Comparison of ENCODE assay signal across 8 cellular contexts in the genomic region with DNA sequence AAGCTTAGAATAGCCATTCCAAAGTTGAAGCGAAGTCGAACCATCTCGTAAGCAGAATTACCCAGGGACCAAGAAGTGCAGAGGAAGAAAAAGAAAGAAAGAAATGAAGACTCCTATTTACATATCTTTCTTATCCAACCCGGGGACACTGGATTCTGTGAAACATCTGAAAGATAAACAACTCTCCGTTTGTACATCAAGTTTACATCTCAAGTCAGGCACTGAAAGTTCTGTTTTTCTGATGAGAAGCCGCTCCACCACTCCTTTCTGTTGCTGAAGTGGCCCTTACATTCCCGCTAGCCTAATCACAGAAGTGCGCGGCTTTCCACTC. TPM values are rescaled to one million over a fixed set of nuclear protein-coding genes. Genes with fewer than 3 reads are reported as not detected.
DNase-seq lines count a peak whose midpoint lies in the region; ATAC-seq and TF ChIP-seq lines count a peak whose summit lies in the region.

No MANE protein-coding gene starts in this region.

- H3K27ac ChIP-seq in left ventricle myocardium inferior (replicated peaks) (peak overlapping the region; percentile 98), mesendoderm (ENCODE audit: low read depth, low read length) (no peak overlapping the region), vagina (peak overlapping the region; percentile 94)

- H3K4me3 ChIP-seq in left ventricle myocardium inferior (peak overlapping the region; percentile 80), mesendoderm (ENCODE audit: low read length) (peak overlapping the region; percentile 88), vagina (peak overlapping the region; percentile 64 to 71)

- peaks cover 13% of the 10 kb centered on the region for H3K27me3 Mint-ChIP-seq in brain

- peak overlapping the region; percentile 94 to 100 (median 99) for H3K4me3 Mint-ChIP-seq in brain

- WGBS in mesendoderm (ENCODE audit: extremely low coverage, insufficient coverage, low lambda C conversion rate) = no CpG with 5 or more reads among the region's 9 CpGs

- peaks cover 19% of the 10 kb centered on the region for H3K79me2 ChIP-seq in mesendoderm (ENCODE audit: control insufficient read depth, insufficient read depth, low read length)

- H3K79me1 ChIP-seq in mesendoderm (ENCODE audit: low read length) = no peaks in the 10 kb centered on the region

- H3K23ac ChIP-seq in mesendoderm (ENCODE audit: low read length) = no peak overlapping the region

- H3K36me3 ChIP-seq in left ventricle myocardium inferior = peaks cover 13% of the 10 kb centered on the region
- no peaks in the 10 kb centered on the region for H3K36me3 ChIP-seq in mesendoderm (ENCODE audit: control insufficient read depth, insufficient read depth, low read length)
- H3K36me3 ChIP-seq in vagina = no peaks in the 10 kb centered on the region

- no peak overlapping the region for H2BK5ac ChIP-seq in mesendoderm (ENCODE audit: low read length)

- no peak overlapping the region for H3K4ac ChIP-seq in mesendoderm (ENCODE audit: low read depth, low read length)

- peak overlapping the region; percentile 87 for H3K56ac ChIP-seq in mesendoderm (ENCODE audit: low read length)

- H2BK15ac ChIP-seq in mesendoderm (replicated peaks; ENCODE audit: low read depth) = no peak overlapping the region

- H3K9ac ChIP-seq in mesendoderm (ENCODE audit: low read length) = peak overlapping the region; percentile 89

- H3K27me3 ChIP-seq in left ventricle myocardium inferior (ENCODE audit: low read depth) (no peaks in the 10 kb centered on the region), mesendoderm (ENCODE audit: insufficient read depth, low read length, poor library complexity) (no peaks in the 10 kb centered on the region), vagina (no peaks in the 10 kb centered on the region)

- no peak overlapping the region for H3K18ac ChIP-seq in mesendoderm (ENCODE audit: low read length)

- H3K36me3 Mint-ChIP-seq in brain = peaks cover 40% of the 10 kb centered on the region

- H4K8ac ChIP-seq in mesendoderm (ENCODE audit: low read depth, low read length) = no peak overlapping the region

- no peak for DNase-seq in left ventricle myocardium inferior
- no peak for DNase-seq in Right ventricle myocardium inferior (ENCODE audit: missing footprints)
- DNase-seq in mesendoderm = no peak
- DNase-seq in vagina (ENCODE audit: extremely low spot score in 2 of 2) = no peak
- DNase-seq in NCI-H226 = no peak
- no peak for DNase-seq in NCI-H1105 (lab: John Stamatoyannopoulos, UW)
- no peak for DNase-seq in NCI-H2029 treated with DMSO at 0.1 percent for 48 hours (lab: John Stamatoyannopoulos, UW)

- H3K4me1 ChIP-seq in left ventricle myocardium inferior (peaks cover 65% of the 10 kb centered on the region), mesendoderm (ENCODE audit: control insufficient read depth, low read depth, low read length) (no peaks in the 10 kb centered on the region), vagina (peaks cover 48% of the 10 kb centered on the region)

- H3K9me3 ChIP-seq in left ventricle myocardium inferior (replicated peaks) (no peaks in the 10 kb centered on the region), vagina (no peaks in the 10 kb centered on the region)

- peaks cover 0 to 2% (median 0%) of the 10 kb centered on the region in 5 experiments for H3K9me3 Mint-ChIP-seq in brain

- intact Hi-C loops in left ventricle myocardium inferior (cut with micrococcal nuclease) = no loop called here
- intact Hi-C loops in Right ventricle myocardium inferior (cut with DNase I) = loop anchor here (5.0 to 10.0 kb wide), 2 partner anchors 115 to 202 kb away; no protein-coding TSS in a partner anchor
- intact Hi-C loops in vagina (cut with DNase I) = no loop called here

- no peak for TF ChIP-seq POLR2A in vagina (IDR thresholded peaks at IDR 0.05)

- no peak overlapping the region for H2BK120ac ChIP-seq in mesendoderm (ENCODE audit: low read depth, low read length)

- no peak overlapping the region for H4K5ac ChIP-seq in mesendoderm (ENCODE audit: low read length)

- peak overlapping the region; percentile 82 for H3K4me2 ChIP-seq in mesendoderm (ENCODE audit: low read length)

- no peak overlapping the region for H2AK5ac ChIP-seq in mesendoderm (ENCODE audit: low read length)

- H3K27ac Mint-ChIP-seq in brain = peak overlapping the region; percentile 99 to 100 (median 100)

- no peak for TF ChIP-seq CTCF in left ventricle myocardium inferior (IDR thresholded peaks at IDR 0.05; ENCODE audit: borderline replicate concordance)
- no peak for TF ChIP-seq CTCF in brain (conservative IDR thresholded peaks at IDR 0.05)
- no peak for TF ChIP-seq CTCF in vagina (IDR thresholded peaks at IDR 0.05)

- H3K4me1 Mint-ChIP-seq in brain = peaks cover 74% of the 10 kb centered on the region

- no peak for ATAC-seq in Right ventricle myocardium inferior

RNA-seq across cellular contexts. Expression of gene GANC, which starts 0.3 kb away (rescaled TPM):
- total RNA-seq in left ventricle myocardium inferior (14.5 TPM), Right ventricle myocardium inferior (16.3 TPM), vagina (23.1 TPM)
- 12.1 TPM for polyA plus RNA-seq in brain (ENCODE audit: insufficient read depth, low read depth, low replicate concordance)
- 8.0 TPM for polyA plus RNA-seq in mesendoderm (2013, experiment 1 of 2)
- polyA plus RNA-seq in mesendoderm (2013, experiment 2 of 2) = 7.7 TPM

RNA-seq across cellular contexts. Expression of gene TMEM87A, which starts 0.5 kb away (rescaled TPM):
- total RNA-seq in left ventricle myocardium inferior = 16.4 TPM
- total RNA-seq in Right ventricle myocardium inferior = 19.0 TPM
- 32.2 TPM for polyA plus RNA-seq in brain (ENCODE audit: insufficient read depth, low read depth, low replicate concordance)
- polyA plus RNA-seq in mesendoderm (2013, experiment 1 of 2) = 38.7 TPM
- polyA plus RNA-seq in mesendoderm (2013, experiment 2 of 2) = 38.5 TPM
- total RNA-seq in vagina = 45.2 TPM
